Comparison of ENCODE assay signal across 1 cellular context in genomic region chr19:31880283-31880682, GRCh38.
TF ChIP-seq lines count a peak whose summit lies in the region.

No MANE protein-coding gene starts in this region.

TF ChIP-seq in H1, 55 proteins besides CTCF, POLR2A, EP300 and RAD21 (continued from another document):
- TF ChIP-seq RBBP5 (IDR thresholded peaks at IDR 0.05; ENCODE audit: borderline replicate concordance, low read depth, low read length) = no peak
- TF ChIP-seq TAF1 (IDR thresholded peaks at IDR 0.05; ENCODE audit: low read depth, low read length) = no peak
- no peak for TF ChIP-seq HDAC2 (IDR thresholded peaks at IDR 0.05; ENCODE audit: borderline replicate concordance in 1 of 2, low read depth in 2 of 2, low read length in 2 of 2)
- no peak for TF ChIP-seq SP4 (IDR thresholded peaks at IDR 0.05; ENCODE audit: low read length)
- TF ChIP-seq TBP (IDR thresholded peaks at IDR 0.05; ENCODE audit: low read depth, low read length) = no peak
- no peak for TF ChIP-seq JUND (IDR thresholded peaks at IDR 0.05; ENCODE audit: low read length)
- TF ChIP-seq TEAD4 (IDR thresholded peaks at IDR 0.05; ENCODE audit: low read depth, low read length) = no peak
- no peak for TF ChIP-seq RXRA (IDR thresholded peaks at IDR 0.05; ENCODE audit: insufficient read depth, low read depth, low read length)
- no peak for TF ChIP-seq NANOG (IDR thresholded peaks at IDR 0.05; ENCODE audit: insufficient read depth, low read depth, low read length, poor library complexity, severe bottlenecking)
- TF ChIP-seq TAF7 (optimal IDR thresholded peaks at IDR 0.05; ENCODE audit: borderline replicate concordance, low read depth, low read length) = no peak
- no peak for TF ChIP-seq PHF8 (conservative IDR thresholded peaks at IDR 0.05; ENCODE audit: low read depth, low read length)
- TF ChIP-seq BACH1 (IDR thresholded peaks at IDR 0.05; ENCODE audit: low read length) = no peak
- TF ChIP-seq RFX5 (IDR thresholded peaks at IDR 0.05; ENCODE audit: borderline replicate concordance, low read depth, low read length) = no peak
- no peak for TF ChIP-seq NRF1 (IDR thresholded peaks at IDR 0.05; ENCODE audit: low read depth, low read length)
- no peak for TF ChIP-seq POLR2AphosphoS5 (IDR thresholded peaks at IDR 0.05; ENCODE audit: low read depth, low read length)
TF ChIP-seq in H1: peak in this region for 0.
